Comparison of ENCODE assay signal across 8 cellular contexts in the genomic region with DNA sequence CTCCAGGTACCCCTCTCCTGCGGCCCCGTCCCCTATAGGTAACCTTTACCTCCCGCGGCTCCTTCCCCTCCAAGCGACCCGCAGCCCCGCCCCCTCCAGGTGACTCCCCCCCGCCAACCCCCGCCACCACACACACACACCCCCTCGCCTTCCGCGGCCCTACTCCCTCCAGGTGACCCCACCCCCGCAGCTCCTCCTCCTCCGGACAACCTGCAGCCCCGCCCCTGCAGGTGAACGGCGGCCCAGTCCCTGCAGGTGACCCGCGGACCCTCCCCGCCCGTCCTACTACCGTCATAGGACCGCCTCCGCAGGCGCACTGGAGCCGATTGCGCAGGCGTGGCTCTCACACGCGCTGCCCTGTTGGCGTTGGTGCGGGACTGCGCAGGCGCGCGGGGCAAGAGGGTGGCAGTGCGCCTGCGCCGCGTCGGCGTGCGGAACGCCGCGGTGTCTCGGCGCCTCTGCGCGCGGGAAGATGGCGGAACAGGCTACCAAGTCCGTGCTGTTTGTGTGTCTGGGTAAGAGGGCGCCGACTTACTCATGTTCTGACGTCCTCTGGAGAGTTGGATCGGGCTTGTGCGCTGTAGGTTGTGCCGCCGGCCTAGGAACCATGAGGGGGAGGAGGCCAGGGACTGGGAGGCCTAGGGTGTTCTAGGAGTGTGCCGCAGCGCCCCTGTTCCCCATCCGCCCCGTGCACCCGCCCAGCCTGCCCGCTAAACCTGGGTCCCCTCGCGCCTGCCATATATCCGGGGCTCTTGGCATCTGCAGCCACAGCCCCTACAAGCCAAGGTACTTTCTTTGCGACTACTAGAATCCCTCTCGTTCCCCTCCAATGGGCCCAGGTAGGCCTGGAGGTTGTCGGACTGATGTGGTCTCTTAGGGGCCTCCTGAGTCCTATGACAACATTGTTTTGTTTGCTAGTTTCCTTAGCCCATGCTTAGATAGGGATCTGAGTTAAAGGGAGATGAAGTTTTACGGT. TPM values are rescaled to one million over a fixed set of nuclear protein-coding genes. Genes with fewer than 3 reads are reported as not detected.
DNase-seq lines count a peak whose midpoint lies in the region; ATAC-seq and TF ChIP-seq lines count a peak whose summit lies in the region.

A gene (plus strand): TSS at position 455 of the 976 bp plus-strand sequence. CDS start 18 bp downstream, at position 473.

- H3K27me3 Mint-ChIP-seq in type B pancreatic cell = no peaks in the 10 kb centered on the region

- intact Hi-C loops in adrenal gland (cut with DNase I) (no loop called here), heart right ventricle (cut with DNase I) (no loop called here), posterior cingulate gyrus (cut with DNase I) (no loop called here)

- no peak for TF ChIP-seq CTCF in adrenal gland (IDR thresholded peaks at IDR 0.05)
- TF ChIP-seq CTCF in heart right ventricle (IDR thresholded peaks at IDR 0.05) = peak in 2 of 9 donors; percentile 13
- no peak for TF ChIP-seq CTCF in type B pancreatic cell (conservative IDR thresholded peaks at IDR 0.05)

- H3K27me3 ChIP-seq in adrenal gland (no peaks in the 10 kb centered on the region), heart right ventricle (no peaks in the 10 kb centered on the region)

- TF ChIP-seq POLR2A in GM15510 (IDR thresholded peaks at IDR 0.05; ENCODE audit: borderline replicate concordance, extremely low read depth, insufficient read length) (peak; percentile 92), adrenal gland (IDR thresholded peaks at IDR 0.05) (peak; percentile 76 to 95)

- peaks cover 14 to 65% of the 10 kb centered on the region in 2 donors for H3K4me1 ChIP-seq in adrenal gland (replicated peaks in 1 of 2)
- H3K4me1 ChIP-seq in heart right ventricle = peaks cover 12 to 50% (median 33%) of the 10 kb centered on the region in 9 donors

- peak within 1 kb of the TSS; percentile 95 for H3K4me3 Mint-ChIP-seq in type B pancreatic cell

- H3K27ac Mint-ChIP-seq in type B pancreatic cell = peak within 1 kb of the TSS; percentile 96

- H3K4me3 ChIP-seq in adrenal gland (peak within 1 kb of the TSS; percentile 49 to 82 (median 74)), heart right ventricle (peak within 1 kb of the TSS; percentile 66 to 97 (median 84))

- peaks cover 13% of the 10 kb centered on the region for H3K36me3 Mint-ChIP-seq in type B pancreatic cell

- peaks cover 43% of the 10 kb centered on the region for H3K4me1 Mint-ChIP-seq in type B pancreatic cell (ENCODE audit: unreplicated experiment)

- DNase-seq in NCI-H146 treated with DMSO at 0.1 percent for 48 hours (lab: John Stamatoyannopoulos, UW; ENCODE audit: unreplicated experiment) (peak; percentile 87), T-helper 1 cell (peak; percentile 93 to 98 (median 94)), adrenal gland (peak; percentile 92 to 97 (median 95)), heart right ventricle (peak; percentile 91 to 95), posterior cingulate gyrus (peak; percentile 80 to 98 (median 88)), type B pancreatic cell (ENCODE audit: extremely low spot score, unreplicated experiment) (peak; percentile 98)

- 1% methylated on average over 11 to 73 of the region's 73 CpGs for WGBS in adrenal gland, 4 donors
- 1% methylated on average over 65 to 73 of the region's 73 CpGs for WGBS in heart right ventricle, 2 donors

- H3K36me3 ChIP-seq in adrenal gland (replicated peaks in 1 of 2) = no peaks in the 10 kb centered on the region
- H3K36me3 ChIP-seq in heart right ventricle = peaks cover 0 to 4% (median 0%) of the 10 kb centered on the region in 9 donors

- H3K27ac ChIP-seq in adrenal gland = peak within 1 kb of the TSS in 4 of 5 donors; percentile 67 to 91 (median 84)
- peak within 1 kb of the TSS in 9 of 10 donors; percentile 30 to 90 (median 75) for H3K27ac ChIP-seq in heart right ventricle

- ATAC-seq in HG02884 (IDR thresholded peaks at IDR 0.05; ENCODE audit: unreplicated experiment) = peak; percentile 80
- ATAC-seq in heart right ventricle = peak; percentile 97 to 99 (median 98)

- H3K9me3 Mint-ChIP-seq in type B pancreatic cell = no peaks in the 10 kb centered on the region

- H3K9me3 ChIP-seq in adrenal gland (replicated peaks in 1 of 3) (no peaks in the 10 kb centered on the region), heart right ventricle (no peaks in the 10 kb centered on the region)

RNA-seq across cellular contexts. Expression of the gene that starts here (rescaled TPM):
- 100 to 1,000 TPM; 133 to 303 (median 161) TPM for total RNA-seq in adrenal gland
- 100 to 1,000 TPM in 1 of 3 donors, 10 to 100 TPM in 2; 59.5 to 314 (median 81.0) TPM for polyA plus RNA-seq in adrenal gland
- total RNA-seq in heart right ventricle = 10 to 100 TPM; 60.3 to 76.6 (median 65.2) TPM
- polyA plus RNA-seq in heart right ventricle = 10 to 100 TPM; 38.3 to 87.7 TPM
- total RNA-seq in type B pancreatic cell (ENCODE audit: low replicate concordance) = 121 and 124 TPM in 2 replicates

Comparison
In these comparisons a context has a peak if more than half of its experiments do, and no peak if none do; other contexts are left out.
1. Peak in every context shown above with its lines: DNase-seq, ATAC-seq, H3K4me3 ChIP-seq and H3K27ac ChIP-seq.